ENCODE assay signal across 14 cellular contexts in genomic region chr15:81029416-81030367, GRCh38. TPM values are rescaled to one million over a fixed set of nuclear protein-coding genes. Genes with fewer than 3 reads are reported as not detected.
DNase-seq lines count a peak whose midpoint lies in the region; ATAC-seq and TF ChIP-seq lines count a peak whose summit lies in the region.
"Had no signal": no experiment of that assay in that cellular context is flagged by ENCODE, and none has a peak within 500 bp of the region (broad histone marks: within the 10 kb centered on the region; RNA-seq: fewer than 3 reads in every experiment).

No MANE protein-coding gene starts in this region.

- H4K20me1 ChIP-seq in IMR-90 (ENCODE audit: insufficient read depth, low read length) = no peaks in the 10 kb centered on the region
- no peaks in the 10 kb centered on the region for H4K20me1 ChIP-seq in H9 (ENCODE audit: control insufficient read depth, insufficient read depth, insufficient read length)
- no peaks in the 10 kb centered on the region for H4K20me1 ChIP-seq in smooth muscle cell (ENCODE audit: low read depth)

- H3K18ac ChIP-seq in IMR-90 (ENCODE audit: low read depth, low read length) (no peak overlapping the region), H9 (ENCODE audit: insufficient read length, low read depth, low read length) (no peak overlapping the region)

- H3K79me2 ChIP-seq in H9 (ENCODE audit: insufficient read depth, low read length) = no peaks in the 10 kb centered on the region
- no peaks in the 10 kb centered on the region for H3K79me2 ChIP-seq in smooth muscle cell (ENCODE audit: low read depth)

- H2BK20ac ChIP-seq in IMR-90 (ENCODE audit: low read depth, low read length) (no peak overlapping the region), H9 (ENCODE audit: low read depth, low read length, poor library complexity, severe bottlenecking) (no peak overlapping the region)

- no peak overlapping the region for H3K27ac ChIP-seq in IMR-90 (ENCODE audit: insufficient read depth, low read length)
- peak overlapping the region; percentile 55 for H3K27ac ChIP-seq in left ventricle myocardium inferior (replicated peaks)
- no peak overlapping the region for H3K27ac ChIP-seq in H9 (ENCODE audit: insufficient read length, low read depth, low read length)
- H3K27ac ChIP-seq in smooth muscle cell (ENCODE audit: low read depth) = no peak overlapping the region

- H2AFZ ChIP-seq in IMR-90 (replicated peaks; ENCODE audit: low read length, poor library complexity) = peak overlapping the region; percentile 60
- no peak overlapping the region for H2AFZ ChIP-seq in H9 (ENCODE audit: low read length)
- H2AFZ ChIP-seq in smooth muscle cell (ENCODE audit: low read depth) = no peak overlapping the region

- POLR2A ChIA-PET in IMR-90 (lab: Charles Lee; ENCODE audit: unreplicated experiment) = no interaction called here

- CTCF ChIA-PET in IMR-90 (lab: Yijun Ruan, JAX) = no interaction called here

- H2BK5ac ChIP-seq in IMR-90 (ENCODE audit: low read depth, low read length, poor library complexity, severe bottlenecking) (no peak overlapping the region), H9 (ENCODE audit: insufficient read length, low read length) (no peak overlapping the region)

- H3K4me2 ChIP-seq in IMR-90 (ENCODE audit: low read depth, low read length) = no peak overlapping the region
- no peak overlapping the region for H3K4me2 ChIP-seq in H9 (ENCODE audit: insufficient read depth, insufficient read length, low read length)
- no peak overlapping the region for H3K4me2 ChIP-seq in smooth muscle cell

- peaks cover 0 to 13% (median 7%) of the 10 kb centered on the region in 3 experiments; a peak in 5 of 7 replicates for H3K36me3 Mint-ChIP-seq in H9 (ENCODE audit: insufficient read depth in 1 of 3, low read depth in 3 of 3)

- H4K5ac ChIP-seq in IMR-90 (ENCODE audit: low read depth, low read length) (no peak overlapping the region), H9 (ENCODE audit: insufficient read length, low read depth, low read length) (no peak overlapping the region)

- H3K14ac ChIP-seq in IMR-90 (replicated peaks; ENCODE audit: low read depth, low read length) (0 out of 2 replicates have a peak overlapping the region, but pooled peaks have one; percentile 23), H9 (ENCODE audit: insufficient read depth, low read length) (no peak overlapping the region)

- H3K79me1 ChIP-seq in IMR-90 (ENCODE audit: low read depth in 1 of 2, low read length in 2 of 2) (peaks cover 4 to 5% of the 10 kb centered on the region in 2 experiments; a peak in 2 of 4 replicates), H9 (ENCODE audit: insufficient read depth, low read depth, low read length, poor library complexity, severe bottlenecking) (no peaks in the 10 kb centered on the region)

- H3K23ac ChIP-seq in IMR-90 (ENCODE audit: low read depth, low read length) (no peak overlapping the region), H9 (ENCODE audit: insufficient read length, low read depth, low read length) (no peak overlapping the region)

- H2AK9ac ChIP-seq in IMR-90 (replicated peaks; ENCODE audit: low read depth, low read length, poor library complexity) = peak overlapping the region; percentile 33

- H3K9ac ChIP-seq in IMR-90 (ENCODE audit: low read depth, low read length) (no peak overlapping the region), H9 (ENCODE audit: extremely low read depth, insufficient read length, low read length) (no peak overlapping the region), smooth muscle cell (ENCODE audit: low read depth) (no peak overlapping the region)

- no peak for TF ChIP-seq CTCF in IMR-90 (conservative IDR thresholded peaks at IDR 0.05; ENCODE audit: low read depth, low read length)
- TF ChIP-seq CTCF in left ventricle myocardium inferior (IDR thresholded peaks at IDR 0.05; ENCODE audit: borderline replicate concordance) = no peak
- TF ChIP-seq CTCF in H9 (conservative IDR thresholded peaks at IDR 0.05) = no peak
- TF ChIP-seq CTCF in smooth muscle cell (IDR thresholded peaks at IDR 0.05; ENCODE audit: borderline replicate concordance, insufficient read depth, poor library complexity, severe bottlenecking) = no peak

- no peak overlapping the region for H3K4ac ChIP-seq in IMR-90 (ENCODE audit: low read depth, low read length)
- H3K4ac ChIP-seq in H9 (ENCODE audit: low read depth, low read length) = no peak overlapping the region

- H3K27me3 ChIP-seq in IMR-90 (ENCODE audit: control insufficient read depth, insufficient read depth, low read length) (no peaks in the 10 kb centered on the region), left ventricle myocardium inferior (ENCODE audit: low read depth) (no peaks in the 10 kb centered on the region), H9 (ENCODE audit: insufficient read depth, low read length) (no peaks in the 10 kb centered on the region), smooth muscle cell (ENCODE audit: low read depth) (no peaks in the 10 kb centered on the region)
- H3K27me3 ChIP-seq: spleen had no signal

- no peak overlapping the region for H4K8ac ChIP-seq in IMR-90 (ENCODE audit: low read depth in 2 of 2, low read length in 2 of 2)
- no peak overlapping the region for H4K8ac ChIP-seq in H9 (replicated peaks; ENCODE audit: insufficient read length, low read depth, low read length)

- H2BK12ac ChIP-seq in H9 (ENCODE audit: insufficient read length, low read depth, low read length) = no peak overlapping the region

- peaks cover 5% of the 10 kb centered on the region for H3K9me3 ChIP-seq in IMR-90 (ENCODE audit: control insufficient read depth, insufficient read depth, low read length)
- H3K9me3 ChIP-seq in left ventricle myocardium inferior (replicated peaks) = no peaks in the 10 kb centered on the region
- H3K9me3 ChIP-seq in H9 (ENCODE audit: control insufficient read depth, low read depth, low read length) = no peaks in the 10 kb centered on the region
- no peaks in the 10 kb centered on the region for H3K9me3 ChIP-seq in smooth muscle cell (replicated peaks; ENCODE audit: low read depth)
- H3K9me3 ChIP-seq: spleen had no signal

- no TSS peak for BruUV-seq in IMR-90 (replicated peaks; lab: Mats Ljungman, UMichigan)

- no peaks in the 10 kb centered on the region for H3K23me2 ChIP-seq in H9 (ENCODE audit: insufficient read length, low read depth, low read length, poor library complexity, severe bottlenecking)

- H3T11ph ChIP-seq in H9 (ENCODE audit: low read length) = no peak overlapping the region

- dilution Hi-C loops in IMR-90 (cut with HindIII; ENCODE audit: low sequenced_read_pairs, unreplicated experiment) = no loop called here

- peaks cover 6 to 14% of the 10 kb centered on the region in 2 experiments for H3K9me3 Mint-ChIP-seq in H9

- DNase-seq in AG08395 (ENCODE audit: low spot score) (peak; percentile 10), IMR-90 (peak; percentile 31), amniotic epithelial cell (ENCODE audit: low read depth) (peak; percentile 13), left ventricle myocardium inferior (no peak), AG08396 (ENCODE audit: low spot score) (no peak), H9 (no peak), smooth muscle cell (lab: John Stamatoyannopoulos, UW; ENCODE audit: unreplicated experiment) (no peak)
- DNase-seq in activated CD4-positive, alpha-beta T cell treated with anti-CD3 and anti-CD28 coated beads, Interleukin-2, amount 50 U/mL, for 1 hour = no peak
- DNase-seq: activated CD4-positive, alpha-beta T cell treated with anti-CD3 and anti-CD28 coated beads for 4 hours; activated effector memory CD4-positive, alpha-beta T cell treated with Interleukin-2 at 50 U/mL for 16 hours; central memory CD4-positive, alpha-beta T cell; kidney glomerular epithelial cell; spleen had no signal

- no peaks in the 10 kb centered on the region for H3F3A ChIP-seq in smooth muscle cell (ENCODE audit: low read depth)

- H4K91ac ChIP-seq in IMR-90 (ENCODE audit: insufficient read depth, low read depth, low read length) (no peak overlapping the region), H9 (ENCODE audit: insufficient read length, low read depth, low read length) (no peak overlapping the region)

- no peak for TF ChIP-seq POLR2A in IMR-90 (IDR thresholded peaks at IDR 0.05; ENCODE audit: low read depth, low read length)

- H3K9me1 ChIP-seq in IMR-90 (ENCODE audit: insufficient read depth, low read length) = 0 out of 2 replicates have a peak, but pooled peaks cover 4% of the 10 kb centered on the region

- H3K4me1 ChIP-seq in IMR-90 (ENCODE audit: control insufficient read depth, insufficient read depth, low read length) = peaks cover 4% of the 10 kb centered on the region
- peaks cover 73% of the 10 kb centered on the region for H3K4me1 ChIP-seq in left ventricle myocardium inferior
- H3K4me1 ChIP-seq in H9 (ENCODE audit: insufficient read depth, low read length) = no peaks in the 10 kb centered on the region
- H3K4me1 ChIP-seq in smooth muscle cell (ENCODE audit: low read depth) = no peaks in the 10 kb centered on the region

- H2BK120ac ChIP-seq in IMR-90 (ENCODE audit: low read depth, low read length) (no peak overlapping the region), H9 (ENCODE audit: low read depth, low read length, poor library complexity, severe bottlenecking) (no peak overlapping the region)

- H3K27me3 Mint-ChIP-seq in H9 (ENCODE audit: low read depth) = peaks cover 3% of the 10 kb centered on the region; the same call in 1 of the 2 replicates

- intact Hi-C loops in IMR-90 (cut with micrococcal nuclease) (no loop called here), left ventricle myocardium inferior (cut with micrococcal nuclease) (loop anchor here (10.0 kb wide), 1 partner anchor 65 kb away; no protein-coding TSS in a partner anchor)

- 0 out of 2 replicates have a peak, but pooled peaks have one; percentile 17 for ATAC-seq in IMR-90 (ENCODE audit: low read depth)

- in situ Hi-C loops in IMR-90 (cut with MboI; ENCODE audit: low sequenced_read_pairs) = no loop called here

- TF ChIP-seq RAD21 in IMR-90 (IDR thresholded peaks at IDR 0.05; ENCODE audit: low read length) = no peak

- no CpG with 5 or more reads among the region's 3 CpGs for WGBS in IMR-90 (ENCODE audit: extremely low coverage in 2 of 2, insufficient read length in 1 of 2), 2 experiments
- no CpG with 5 or more reads among the region's 3 CpGs for WGBS in H9 (ENCODE audit: extremely low coverage, insufficient read length, low lambda C conversion rate)
- 78% methylated on average over 3 of the region's 3 CpGs for WGBS in smooth muscle cell (ENCODE audit: low lambda C conversion rate)

- no peaks in the 10 kb centered on the region for H3K36me3 ChIP-seq in IMR-90 (ENCODE audit: control insufficient read depth, insufficient read depth, low read length)
- no peaks in the 10 kb centered on the region for H3K36me3 ChIP-seq in left ventricle myocardium inferior
- no peaks in the 10 kb centered on the region for H3K36me3 ChIP-seq in smooth muscle cell (ENCODE audit: low read depth)
- H3K36me3 ChIP-seq: spleen had no signal

- H3K4me3 ChIP-seq in IMR-90 (ENCODE audit: insufficient read depth, low read depth, low read length) = no peak overlapping the region
- H3K4me3 ChIP-seq in left ventricle myocardium inferior = no peak overlapping the region
- H3K4me3 ChIP-seq in smooth muscle cell = no peak overlapping the region
- H3K4me3 ChIP-seq: spleen had no signal

- no peak overlapping the region for H2BK15ac ChIP-seq in IMR-90 (ENCODE audit: low read depth, low read length)
- no peak overlapping the region for H2BK15ac ChIP-seq in H9 (ENCODE audit: low read depth, low read length)

- peaks cover 7 to 9% of the 10 kb centered on the region in 2 experiments for H3K4me1 Mint-ChIP-seq in H9

- H2AK5ac ChIP-seq in IMR-90 (ENCODE audit: low read depth, low read length) (no peak overlapping the region), H9 (ENCODE audit: insufficient read length, low read length) (no peak overlapping the region)

- no peak overlapping the region for H3K4me3 Mint-ChIP-seq in H9
- H3K4me3 Mint-ChIP-seq: neural crest cell had no signal

- peak overlapping the region; percentile 12; the same call in 1 of the 2 replicates for H3K56ac ChIP-seq in IMR-90 (ENCODE audit: extremely low read depth, insufficient read depth, low read length)
- H3K56ac ChIP-seq in H9 (ENCODE audit: insufficient read length, low read depth, low read length) = no peak overlapping the region

- no peak overlapping the region; a peak in 1 of 7 replicates for H3K27ac Mint-ChIP-seq in H9

RNA-seq across cellular contexts. Expression of gene TLNRD1, which starts 29.0 kb away (rescaled TPM):
- total RNA-seq in IMR-90 (2012; rRNA removed) (2.2 and 2.8 TPM in 2 replicates), left ventricle myocardium inferior (5.5 TPM), H9 (2021) (19.3 and 20.2 TPM in 2 replicates), smooth muscle cell (10.7 and 11.3 TPM in 2 replicates)
- polyA plus RNA-seq in IMR-90 (2012; rRNA removed) (6.8 and 9.5 TPM in 2 replicates), smooth muscle cell (11.9 and 14.1 TPM in 2 replicates)
- polyA plus RNA-seq in IMR-90 (2012; cell fraction: cytosol; rRNA removed) = 4.7 and 12.7 TPM in 2 replicates
- 3.6 and 10.3 TPM in 2 replicates for polyA plus RNA-seq in IMR-90 (2012; cell fraction: nucleus; rRNA removed; ENCODE audit: low replicate concordance)

RNA-seq across cellular contexts. Expression of gene MESD, which starts 40.1 kb away (rescaled TPM):
- total RNA-seq in IMR-90 (2012; rRNA removed) (10.0 and 15.3 TPM in 2 replicates), left ventricle myocardium inferior (13.5 TPM), H9 (2021) (29.1 and 30.1 TPM in 2 replicates), smooth muscle cell (20.1 and 25.6 TPM in 2 replicates)
- polyA plus RNA-seq in IMR-90 (2012; rRNA removed) (14.0 and 14.7 TPM in 2 replicates), smooth muscle cell (41.4 and 57.4 TPM in 2 replicates)
- polyA plus RNA-seq in IMR-90 (2012; cell fraction: cytosol; rRNA removed) = 6.2 and 6.5 TPM in 2 replicates
- 3.5 and 8.2 TPM in 2 replicates for polyA plus RNA-seq in IMR-90 (2012; cell fraction: nucleus; rRNA removed; ENCODE audit: low replicate concordance)

Comparison
In these comparisons a context has a peak if more than half of its experiments do, and no peak if none do; other contexts are left out.
1. DNase-seq: peak in AG08395 (single experiment), IMR-90 (single experiment) and amniotic epithelial cell (single experiment); none in left ventricle myocardium inferior (single experiment), AG08396 (single experiment), H9 (single experiment), activated CD4-positive, alpha-beta T cell treated with anti-CD3 and anti-CD28 coated beads, Interleukin-2, amount 50 U/mL, for 1 hour (single experiment) and smooth muscle cell (single experiment).